Comparison of ENCODE assay signal across 25 cellular contexts in the genomic region with DNA sequence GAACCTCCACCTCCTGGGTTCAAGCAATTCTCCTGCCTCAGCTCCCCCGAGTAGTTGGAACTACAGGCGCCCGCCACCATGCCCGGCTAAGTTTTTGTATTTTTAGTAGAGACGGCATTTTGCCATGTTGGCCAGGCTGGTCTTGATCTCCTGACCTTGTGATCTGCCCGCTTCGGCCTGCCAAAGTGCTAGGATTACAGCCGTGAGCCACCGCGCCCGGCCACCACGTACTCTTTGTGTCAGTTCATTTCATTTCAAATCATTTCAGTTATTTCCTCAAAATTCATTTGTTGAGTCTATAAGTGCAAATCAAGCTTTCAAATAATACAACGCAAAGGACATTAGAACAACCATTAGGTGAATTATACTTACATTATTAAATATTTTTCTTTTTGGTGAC.
"Had no signal": no experiment of that assay in that cellular context is flagged by ENCODE, and none has a peak within 500 bp of the region (broad histone marks: within the 10 kb centered on the region; RNA-seq: fewer than 3 reads in every experiment).

No MANE protein-coding gene starts in this region.

- H3K36me3 ChIP-seq: colonic mucosa, esophagus muscularis mucosa, esophagus squamous epithelium, gastrocnemius medialis, gastroesophageal sphincter, heart left ventricle, heart right ventricle had no signal

- H3K4me3 ChIP-seq: colonic mucosa, coronary artery, dorsolateral prefrontal cortex, esophagus muscularis mucosa, esophagus squamous epithelium, gastrocnemius medialis, gastroesophageal sphincter, heart left ventricle, heart right ventricle had no signal

- H3K4me1 Mint-ChIP-seq: endodermal cell had no signal

- DNase-seq: colonic mucosa; cortex of kidney; dermis blood vessel endothelial cell; dorsolateral prefrontal cortex; effector CD4-positive, alpha-beta T cell; effector CD8-positive, alpha-beta T cell; effector memory CD4-positive, alpha-beta T cell; effector memory CD8-positive, alpha-beta T cell; endodermal cell; erythroblast; esophagus squamous epithelium; foreskin fibroblast; foreskin keratinocyte; foreskin melanocyte; gastrocnemius medialis; glutamatergic neuron; head of caudate nucleus; heart left ventricle; heart right ventricle had no signal

- H3K4me3 Mint-ChIP-seq: dendritic cell treated with granulocyte-macrophage colony-stimulating factor and Interleukin-4, amounts not matched to agents 40 ng/mL and 50 ng/mL, for 4 days; effector memory CD8-positive, alpha-beta T cell; endodermal cell had no signal

- H3K27ac Mint-ChIP-seq: dendritic cell treated with granulocyte-macrophage colony-stimulating factor and Interleukin-4, amounts not matched to agents 40 ng/mL and 50 ng/mL, for 4 days; effector memory CD8-positive, alpha-beta T cell; endodermal cell had no signal

- H3K27me3 Mint-ChIP-seq: dendritic cell treated with granulocyte-macrophage colony-stimulating factor and Interleukin-4, amounts not matched to agents 40 ng/mL and 50 ng/mL, for 4 days; effector memory CD8-positive, alpha-beta T cell had no signal

- H3K4me1 ChIP-seq: colonic mucosa, gastrocnemius medialis had no signal

- H3K9me3 ChIP-seq: colonic mucosa, esophagus muscularis mucosa, esophagus squamous epithelium, gastrocnemius medialis, gastroesophageal sphincter, heart left ventricle had no signal

- H3K27ac ChIP-seq: colonic mucosa, coronary artery, dorsolateral prefrontal cortex, epithelial cell of prostate, esophagus muscularis mucosa, esophagus squamous epithelium, foreskin keratinocyte, gastrocnemius medialis, gastroesophageal sphincter, heart left ventricle, heart right ventricle had no signal

- H3K27me3 ChIP-seq: colonic mucosa, dorsolateral prefrontal cortex, esophagus muscularis mucosa, esophagus squamous epithelium, foreskin keratinocyte, gastrocnemius medialis, gastroesophageal sphincter, heart left ventricle had no signal

- ATAC-seq: effector memory CD8-positive, alpha-beta T cell; esophagus mucosa; foreskin keratinocyte; gastrocnemius medialis; gastroesophageal sphincter; heart left ventricle; heart right ventricle had no signal
